ENCODE assay signal across 23 cellular contexts in genomic region chr1:234950598-234950997, GRCh38.
"Had no signal": no experiment of that assay in that cellular context is flagged by ENCODE, and none has a peak within 500 bp of the region (broad histone marks: within the 10 kb centered on the region; RNA-seq: fewer than 3 reads in every experiment).

No MANE protein-coding gene starts in this region.

- ATAC-seq: activated T-cell treated with anti-CD3 and anti-CD28 coated beads, Interleukin-2, amount 50 U/mL, for 4 hours had no signal

- H3K27me3 ChIP-seq: brain microvascular endothelial cell had no signal

- DNase-seq: activated B cell treated with CpG ODN at 0.5 μM for 24 hours; activated CD4-positive, alpha-beta T cell treated with anti-CD3 and anti-CD28 coated beads for 1 hour; activated CD4-positive, alpha-beta T cell treated with anti-CD3 and anti-CD28 coated beads, Interleukin-2, amount 10 ng/mL, durations not matched to agents 24 days and 14 days; activated naive CD4-positive, alpha-beta T cell treated with Interleukin-2 at 50 U/mL for 16 hours; activated naive CD8-positive, alpha-beta T cell treated with anti-CD3 and anti-CD28 coated beads for 36 hours; activated T-cell treated with anti-CD3 and anti-CD28 coated beads, Interleukin-2, amount 50 U/mL, for 4 hours; brain microvascular endothelial cell; caudate nucleus; KG1; MV-4-11; NCI-H1092 treated with DMSO at 0.1 percent for 48 hours; NCI-H1417 treated with DMSO at 0.1 percent for 48 hours; NCI-H1694; NCI-H2029 treated with DMSO at 0.1 percent for 48 hours; NCI-H345; NCI-H510A; NCI-H526 treated with DMSO at 0.1 percent for 48 hours; NK-92 treated with Interleukin-12 subunit alpha and Interleukin-12 subunit beta, amount 100 ng/mL, for 24 hours; OCI-M1; SHP77 treated with DMSO at 0.1 percent for 48 hours had no signal

- H3K27me3 Mint-ChIP-seq: activated B cell treated with CpG ODN at 0.5 μM for 24 hours; activated CD4-positive, alpha-beta memory T cell treated with anti-CD3 and anti-CD28 coated beads for 36 hours; activated CD4-positive, alpha-beta T cell treated with anti-CD3 and anti-CD28 coated beads, Interleukin-2, amount 10 ng/mL, durations not matched to agents 24 days and 14 days; activated naive CD8-positive, alpha-beta T cell treated with anti-CD3 and anti-CD28 coated beads for 36 hours had no signal

- H3K9me3 Mint-ChIP-seq: activated B cell treated with CpG ODN at 0.5 μM for 24 hours had no signal

- H3K36me3 ChIP-seq: brain microvascular endothelial cell had no signal

- FAIRE-seq: RCC 7860 had no signal

- H3K27ac ChIP-seq: brain microvascular endothelial cell had no signal

- H3K4me3 Mint-ChIP-seq: activated B cell treated with CpG ODN at 0.5 μM for 24 hours; activated CD4-positive, alpha-beta memory T cell treated with anti-CD3 and anti-CD28 coated beads for 36 hours; activated CD4-positive, alpha-beta T cell treated with anti-CD3 and anti-CD28 coated beads, Interleukin-2, amount 10 ng/mL, durations not matched to agents 24 days and 14 days; activated naive CD8-positive, alpha-beta T cell treated with anti-CD3 and anti-CD28 coated beads for 36 hours; activated T-cell treated with anti-CD3 and anti-CD28 coated beads, Interleukin-2, amount 50 U/mL, for 4 hours; T-helper 1 cell treated with Interleukin-12 subunit alpha and Interleukin-12 subunit beta and Interleukin-4 antibody, amounts not matched to agents 30 μg/mL and 1 μg/mL, for 36 hours had no signal

- H3K36me3 Mint-ChIP-seq: activated naive CD8-positive, alpha-beta T cell treated with anti-CD3 and anti-CD28 coated beads for 36 hours had no signal

- H3K27ac Mint-ChIP-seq: activated B cell treated with CpG ODN at 0.5 μM for 24 hours; activated CD4-positive, alpha-beta memory T cell treated with anti-CD3 and anti-CD28 coated beads for 36 hours; activated CD4-positive, alpha-beta T cell treated with anti-CD3 and anti-CD28 coated beads, Interleukin-2, amount 10 ng/mL, durations not matched to agents 24 days and 14 days; activated naive CD8-positive, alpha-beta T cell treated with anti-CD3 and anti-CD28 coated beads for 36 hours; T-helper 1 cell treated with Interleukin-12 subunit alpha and Interleukin-12 subunit beta and Interleukin-4 antibody, amounts not matched to agents 30 μg/mL and 1 μg/mL, for 36 hours had no signal
